1 cellular context compared by ENCODE assay signal in genomic region chr11:8167796-8168195, GRCh38.
TF ChIP-seq lines count a peak whose summit lies in the region.

No MANE protein-coding gene starts in this region.

TF ChIP-seq in SK-N-SH, 30 proteins besides CTCF, POLR2A, EP300 and RAD21 (continued from another document):
- TF ChIP-seq REST (IDR thresholded peaks at IDR 0.05; ENCODE audit: low read depth, low read length) (peak; percentile 91), JUND (IDR thresholded peaks at IDR 0.05) (no peak)
